Comparison of ENCODE assay signal across 18 cellular contexts in the genomic region with DNA sequence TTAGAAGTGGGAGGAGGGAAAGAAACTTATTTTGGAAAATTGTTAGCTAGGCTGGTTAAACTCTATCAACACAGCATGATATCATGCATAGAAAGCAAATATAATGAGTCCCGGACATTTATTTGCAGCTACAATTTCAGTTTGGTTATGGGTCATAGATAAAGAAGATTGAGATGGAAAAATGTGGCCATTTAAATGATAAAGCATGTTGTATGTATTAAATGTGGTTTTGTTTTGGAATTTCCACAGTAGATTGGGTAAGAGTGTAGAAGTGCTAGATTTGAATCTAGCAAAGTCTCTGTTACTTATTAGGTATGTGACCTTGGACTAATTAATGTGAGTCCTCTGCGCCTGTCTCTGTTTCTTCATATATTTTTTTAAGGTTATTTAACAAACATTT.
DNase-seq lines count a peak whose midpoint lies in the region; ATAC-seq and TF ChIP-seq lines count a peak whose summit lies in the region.
"Had no signal": no experiment of that assay in that cellular context is flagged by ENCODE, and none has a peak within 500 bp of the region (broad histone marks: within the 10 kb centered on the region; RNA-seq: fewer than 3 reads in every experiment).

No MANE protein-coding gene starts in this region.

- peaks cover 16% of the 10 kb centered on the region for H3K4me1 Mint-ChIP-seq in mesothelial cell of epicardium

- peak; percentile 31 for DNase-seq in AG09319 (ENCODE audit: extremely low read depth, low read depth)
- DNase-seq in Karpas-422, result peak; percentile 25
- peak; percentile 64 for DNase-seq in amniotic epithelial cell (ENCODE audit: low read depth)
- no peak for DNase-seq in mesothelial cell of epicardium (ENCODE audit: low spot score in 2 of 2, unreplicated experiment in 2 of 2)
- DNase-seq in RPMI8226, result no peak
- DNase-seq: DMS79 treated with DMSO at 0.1 percent for 48 hours; HFFc6; KG1; NCI-H1048; NCI-H1436; NCI-H2081; NCI-H748 treated with DMSO at 0.1 percent for 48 hours; NK-92 treated with Interleukin-12 subunit alpha and Interleukin-12 subunit beta, amount 100 ng/mL, for 24 hours; Peyer's patch had no signal

- H3K4me3 ChIP-seq in Karpas-422 (ENCODE audit: low read length), result no peak overlapping the region
- H3K4me3 ChIP-seq: Peyer's patch had no signal

- H2AFZ ChIP-seq in Karpas-422 (ENCODE audit: low read length), result no peak overlapping the region

- TF ChIP-seq CTCF in AG09319 (IDR thresholded peaks at IDR 0.05; ENCODE audit: low read depth, low read length) (no peak), mesothelial cell of epicardium (IDR thresholded peaks at IDR 0.05; ENCODE audit: unreplicated experiment) (no peak)

- H3K4me2 ChIP-seq in Karpas-422 (ENCODE audit: low read depth, low read length, poor library complexity, severe bottlenecking), result no peak overlapping the region

- peak overlapping the region; percentile 44 for H3K27ac Mint-ChIP-seq in mesothelial cell of epicardium
- H3K27ac Mint-ChIP-seq: B cell, HFFc6 had no signal

- no peak overlapping the region for H3K9ac ChIP-seq in Karpas-422 (ENCODE audit: low read length)

- ATAC-seq in GM19463 (IDR thresholded peaks at IDR 0.05; ENCODE audit: unreplicated experiment) (no peak), GM21515 (IDR thresholded peaks at IDR 0.05; ENCODE audit: unreplicated experiment) (no peak)
- ATAC-seq: Right ventricle myocardium inferior had no signal

- no peaks in the 10 kb centered on the region for H3K4me1 ChIP-seq in Karpas-422 (ENCODE audit: low read length)
- H3K4me1 ChIP-seq: Peyer's patch had no signal

- no peaks in the 10 kb centered on the region for H3K36me3 ChIP-seq in Karpas-422 (ENCODE audit: insufficient read depth, low read length)
- H3K36me3 ChIP-seq: Peyer's patch had no signal

- H3K27ac ChIP-seq in Karpas-422 (ENCODE audit: low read length), result no peak overlapping the region
- H3K27ac ChIP-seq: Peyer's patch had no signal

- H3K27me3 ChIP-seq in Karpas-422 (ENCODE audit: low read length), result no peaks in the 10 kb centered on the region
- H3K27me3 ChIP-seq: Peyer's patch had no signal

- H3K9me3 ChIP-seq in Karpas-422 (ENCODE audit: low read length), result no peaks in the 10 kb centered on the region
- H3K9me3 ChIP-seq: Peyer's patch had no signal

- no peaks in the 10 kb centered on the region for H3K9me2 ChIP-seq in Karpas-422 (replicated peaks; ENCODE audit: insufficient read depth, low read length)

- no peak overlapping the region for H3K4me3 Mint-ChIP-seq in mesothelial cell of epicardium
- H3K4me3 Mint-ChIP-seq: B cell, HFFc6 had no signal

- H3K36me3 Mint-ChIP-seq in mesothelial cell of epicardium, result no peaks in the 10 kb centered on the region

- no peaks in the 10 kb centered on the region for H3K9me3 Mint-ChIP-seq in mesothelial cell of epicardium
- H3K9me3 Mint-ChIP-seq: HFFc6 had no signal

- no peaks in the 10 kb centered on the region for H4K20me1 ChIP-seq in Karpas-422 (ENCODE audit: insufficient read depth, low read depth, low read length)

- H3K27me3 Mint-ChIP-seq in mesothelial cell of epicardium (ENCODE audit: low read depth), result no peaks in the 10 kb centered on the region
- H3K27me3 Mint-ChIP-seq: B cell had no signal

- H3K79me2 ChIP-seq in Karpas-422 (ENCODE audit: low read length), result peaks cover 31% of the 10 kb centered on the region

Comparison
In these comparisons a context has a peak if more than half of its experiments do, and no peak if none do; other contexts are left out.
1. DNase-seq: peak in AG09319 (single experiment), Karpas-422 (single experiment) and amniotic epithelial cell (single experiment); none in mesothelial cell of epicardium (0 of 2) and RPMI8226 (single experiment).